In the genomic region with DNA sequence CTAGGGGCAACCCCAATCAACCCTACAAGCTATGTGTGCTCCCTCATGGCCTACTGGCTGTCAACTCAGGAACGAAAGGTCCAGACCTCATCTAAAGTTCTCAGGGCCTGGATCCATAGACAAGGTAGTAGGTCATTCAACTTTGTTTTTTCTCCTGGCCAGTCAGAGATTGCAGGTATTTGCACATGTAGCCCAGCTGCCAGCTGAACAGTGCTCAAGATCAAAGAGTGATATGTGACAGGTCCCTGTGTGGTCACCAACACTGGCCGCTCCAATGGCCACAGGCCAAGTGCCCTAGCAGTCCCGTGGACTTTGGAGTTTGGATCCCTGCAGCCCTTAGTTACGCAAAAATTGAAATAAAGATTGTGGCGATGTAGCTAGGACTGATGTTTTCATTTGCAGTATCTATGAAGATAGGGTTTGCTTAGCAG, we compare ENCODE assay signal across 14 cellular contexts.
"Had no signal": no experiment of that assay in that cellular context is flagged by ENCODE, and none has a peak within 500 bp of the region (broad histone marks: within the 10 kb centered on the region; RNA-seq: fewer than 3 reads in every experiment).

No MANE protein-coding gene starts in this region.

- DNase-seq: cortex of kidney; dorsolateral prefrontal cortex; effector CD8-positive, alpha-beta T cell; left colon; naive thymus-derived CD8-positive, alpha-beta T cell; posterior cingulate gyrus; sigmoid colon; stimulated activated CD4-positive, alpha-beta T cell treated with anti-CD3 and anti-CD28 coated beads, Interleukin-12 subunit alpha, Interleukin-12 subunit beta, amount 100 ng/mL, for 4 hours; stimulated activated naive CD4-positive, alpha-beta T cell; trophoblast cell had no signal

- H3K9me3 ChIP-seq: esophagus muscularis mucosa, neutrophil, sigmoid colon had no signal

- H3K36me3 Mint-ChIP-seq: naive thymus-derived CD8-positive, alpha-beta T cell had no signal

- ATAC-seq: left colon; naive thymus-derived CD8-positive, alpha-beta T cell had no signal

- H3K27ac Mint-ChIP-seq: naive thymus-derived CD8-positive, alpha-beta T cell had no signal

- H3K27me3 ChIP-seq: dorsolateral prefrontal cortex, esophagus muscularis mucosa, neutrophil, sigmoid colon had no signal

- H3K27ac ChIP-seq: dorsolateral prefrontal cortex, epithelial cell of prostate, esophagus muscularis mucosa, neutrophil, sigmoid colon, skin epidermis had no signal

- H3K4me1 ChIP-seq: esophagus muscularis mucosa, sigmoid colon had no signal

- H3K9me3 Mint-ChIP-seq: naive thymus-derived CD8-positive, alpha-beta T cell had no signal

- H3K36me3 ChIP-seq: esophagus muscularis mucosa, neutrophil, sigmoid colon had no signal

- H3K4me3 Mint-ChIP-seq: naive thymus-derived CD8-positive, alpha-beta T cell had no signal

- H3K4me3 ChIP-seq: dorsolateral prefrontal cortex, esophagus muscularis mucosa, sigmoid colon, skin epidermis had no signal
